Comparison of ENCODE assay signal across 8 cellular contexts in genomic region chr1:46724991-46725735, GRCh38. TPM values are rescaled to one million over a fixed set of nuclear protein-coding genes. Genes with fewer than 3 reads are reported as not detected.
DNase-seq lines count a peak whose midpoint lies in the region; ATAC-seq and TF ChIP-seq lines count a peak whose summit lies in the region.

No MANE protein-coding gene starts in this region.

- no peaks in the 10 kb centered on the region for H3K36me3 ChIP-seq in HEK293 (ENCODE audit: control insufficient read depth in 2 of 2, insufficient read depth in 1 of 2, low read length in 2 of 2)
- H3K36me3 ChIP-seq in aorta (ENCODE audit: control insufficient read depth in 1 of 2, insufficient read depth in 2 of 2, low read length in 1 of 2) = no peaks in the 10 kb centered on the region

- no peak overlapping the region for H3K27ac Mint-ChIP-seq in progenitor cell of endocrine pancreas

- peak; percentile 94 for ATAC-seq in aorta (ENCODE audit: low FRiP score)

- no peak overlapping the region for H3K27ac ChIP-seq in HEK293 (ENCODE audit: extremely low read depth, low read depth, low read length)
- H3K27ac ChIP-seq in aorta (ENCODE audit: low read depth in 1 of 2, low read length in 2 of 2) = no peak overlapping the region

- no peaks in the 10 kb centered on the region for H3K27me3 ChIP-seq in aorta (ENCODE audit: control insufficient read depth in 1 of 2, insufficient read depth in 2 of 2, low read length in 1 of 2)

- H3K9me3 ChIP-seq in HEK293 (ENCODE audit: control insufficient read depth, insufficient read depth, low read depth, low read length) = no peaks in the 10 kb centered on the region
- H3K9me3 ChIP-seq in aorta (ENCODE audit: control insufficient read depth, low read length) = no peaks in the 10 kb centered on the region

- no peaks in the 10 kb centered on the region for H3K27me3 Mint-ChIP-seq in progenitor cell of endocrine pancreas

- CTCF ChIA-PET in HEK293 (lab: Yijun Ruan, JAX) = interaction anchor here (0.5 to 4.1 kb wide), 55 partner anchors 8 to 664 kb away, joined by 3 to 20 read pairs (median 4); partner anchors contain the start of genes KNCN and MKNK1

- in situ Hi-C loops in SK-MEL-5 (cut with HindIII; ENCODE audit: low pct_unique_long_range_greater_than_20kb, low sequenced_read_pairs) = no loop called here

- WGBS in aorta, 2 donors = 14 to 16% methylated on average over 7 of the region's 7 CpGs

- POLR2A ChIA-PET in HEK293 (lab: Yijun Ruan, JAX) = interaction anchor here (0.7 kb wide), 1 partner anchor 592 kb away, joined by 3 read pairs; no protein-coding TSS in a partner anchor

- no peak overlapping the region for H3K4me3 Mint-ChIP-seq in progenitor cell of endocrine pancreas (ENCODE audit: low read depth)

- TF ChIP-seq CTCF in HEK293 (tag by site-specific recombination; IDR thresholded peaks at IDR 0.05) (peak; percentile 89), progenitor cell of endocrine pancreas (IDR thresholded peaks at IDR 0.05; ENCODE audit: unreplicated experiment) (peak; percentile 80)

- intact Hi-C loops in head of caudate nucleus (cut with DNase I) (loop anchor here (5.0 to 10.0 kb wide), 3 partner anchors 60 to 280 kb away; partner anchors contain the start of gene ATPAF1), aorta (cut with DNase I) (loop anchor here (2.0 to 10.0 kb wide), 4 partner anchors 110 to 280 kb away; partner anchors contain the start of gene MOB3C (in 1 of the 2))

- H3K4me1 ChIP-seq in HEK293 (ENCODE audit: control insufficient read depth, insufficient read depth, low read length) (no peaks in the 10 kb centered on the region), aorta (ENCODE audit: control insufficient read depth in 1 of 2, insufficient read depth in 2 of 2, low read length in 2 of 2) (no peaks in the 10 kb centered on the region)

- no peaks in the 10 kb centered on the region for H3K9me3 Mint-ChIP-seq in progenitor cell of endocrine pancreas (ENCODE audit: low read depth)

- peaks cover 4% of the 10 kb centered on the region for H3K4me1 Mint-ChIP-seq in progenitor cell of endocrine pancreas (ENCODE audit: low read depth)

- no peaks in the 10 kb centered on the region for H3K36me3 Mint-ChIP-seq in progenitor cell of endocrine pancreas (ENCODE audit: insufficient read depth)

- DNase-seq in EH (ENCODE audit: low read depth) (peak; percentile 81), NCI-H1092 treated with DMSO at 0.1 percent for 48 hours (lab: John Stamatoyannopoulos, UW) (peak; percentile 75), SK-MEL-5 (ENCODE audit: low read depth, low spot score) (peak; percentile 81), head of caudate nucleus (peak; percentile 41 to 88 (median 74)), progenitor cell of endocrine pancreas (ENCODE audit: low spot score, unreplicated experiment) (peak; percentile 35), aorta (peak; percentile 73 to 80)
- DNase-seq in activated gamma-delta T cell treated with anti-CD3 and anti-CD28 coated beads, Interleukin-2, amount 50 U/mL, for 16 hours (ENCODE audit: low read depth) = peak; percentile 60

- H3K4me3 ChIP-seq in HEK293 (ENCODE audit: low read depth, low read length) (no peak overlapping the region), aorta (ENCODE audit: low read length in 2 of 2) (no peak overlapping the region)

TF ChIP-seq in HEK293, 187 proteins besides CTCF, POLR2A, EP300 and RAD21 (continues in another document):
- no peak for TF ChIP-seq ZNF521 (tag by site-specific recombination; IDR thresholded peaks at IDR 0.05)
- TF ChIP-seq ZNF174 (tag by site-specific recombination; IDR thresholded peaks at IDR 0.05) = no peak
- TF ChIP-seq OSR2 (tag by site-specific recombination; IDR thresholded peaks at IDR 0.05) = no peak
- no peak for TF ChIP-seq ZNF707 (tag by site-specific recombination; IDR thresholded peaks at IDR 0.05)
- TF ChIP-seq HOXA7 (CRISPR knock-in tag; IDR thresholded peaks at IDR 0.05; ENCODE audit: borderline replicate concordance) = no peak
- TF ChIP-seq, protein P1, sequence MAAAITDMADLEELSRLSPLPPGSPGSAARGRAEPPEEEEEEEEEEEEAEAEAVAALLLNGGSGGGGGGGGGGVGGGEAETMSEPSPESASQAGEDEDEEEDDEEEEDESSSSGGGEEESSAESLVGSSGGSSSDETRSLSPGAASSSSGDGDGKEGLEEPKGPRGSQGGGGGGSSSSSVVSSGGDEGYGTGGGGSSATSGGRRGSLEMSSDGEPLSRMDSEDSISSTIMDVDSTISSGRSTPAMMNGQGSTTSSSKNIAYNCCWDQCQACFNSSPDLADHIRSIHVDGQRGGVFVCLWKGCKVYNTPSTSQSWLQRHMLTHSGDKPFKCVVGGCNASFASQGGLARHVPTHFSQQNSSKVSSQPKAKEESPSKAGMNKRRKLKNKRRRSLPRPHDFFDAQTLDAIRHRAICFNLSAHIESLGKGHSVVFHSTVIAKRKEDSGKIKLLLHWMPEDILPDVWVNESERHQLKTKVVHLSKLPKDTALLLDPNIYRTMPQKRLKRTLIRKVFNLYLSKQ (tag by site-specific recombination; IDR thresholded peaks at IDR 0.05; ENCODE audit: borderline replicate concordance) = no peak
- TF ChIP-seq ZNF311 (tag by site-specific recombination; IDR thresholded peaks at IDR 0.05; ENCODE audit: borderline replicate concordance) = no peak
- TF ChIP-seq ZNF560 (tag by site-specific recombination; IDR thresholded peaks at IDR 0.05; ENCODE audit: borderline replicate concordance) = no peak
- TF ChIP-seq GLI4 (tag by site-specific recombination; IDR thresholded peaks at IDR 0.05) = no peak
- no peak for TF ChIP-seq ZNF473 (tag by site-specific recombination; IDR thresholded peaks at IDR 0.05)
- no peak for TF ChIP-seq ZBTB48 (tag by site-specific recombination; IDR thresholded peaks at IDR 0.05)
- no peak; the same call in 1 of the 2 replicates for TF ChIP-seq ZNF843 (tag by site-specific recombination; IDR thresholded peaks at IDR 0.05)
- TF ChIP-seq GLIS1 (tag by site-specific recombination; IDR thresholded peaks at IDR 0.05) = 0 out of 2 replicates have a peak, but pooled peaks have one; percentile 19
- no peak for TF ChIP-seq KLF10 (tag by site-specific recombination; IDR thresholded peaks at IDR 0.05)
- peak; percentile 53; the same call in 1 of the 2 replicates for TF ChIP-seq SP7 (tag by site-specific recombination; IDR thresholded peaks at IDR 0.05)
- TF ChIP-seq PBX3 (CRISPR knock-in tag; IDR thresholded peaks at IDR 0.05) = no peak
- peak; percentile 93 for TF ChIP-seq ZNF2 (tag by site-specific recombination; IDR thresholded peaks at IDR 0.05)
- no peak for TF ChIP-seq ZNF404 (tag by site-specific recombination; IDR thresholded peaks at IDR 0.05)
- TF ChIP-seq ZNF768 (tag by site-specific recombination; IDR thresholded peaks at IDR 0.05) = no peak
- TF ChIP-seq ZNF423 (tag by site-specific recombination; IDR thresholded peaks at IDR 0.05) = no peak
- TF ChIP-seq ZNF362 (tag by site-specific recombination; IDR thresholded peaks at IDR 0.05) = no peak
- no peak for TF ChIP-seq ZNF23 (tag by site-specific recombination; IDR thresholded peaks at IDR 0.05; ENCODE audit: borderline replicate concordance)
- no peak for TF ChIP-seq ZNF670 (tag by site-specific recombination; IDR thresholded peaks at IDR 0.05; ENCODE audit: low read depth)

RNA-seq across cellular contexts. Expression of gene EFCAB14, which starts 6.2 kb away (rescaled TPM):
- 60.9 and 68.1 TPM in 2 replicates for total RNA-seq in SK-MEL-5 (2014; rRNA removed; shearing (Covaris generic))
- 53.0 and 66.8 TPM in 2 replicates for polyA plus RNA-seq in SK-MEL-5 (2015; cell fraction: cytosol; rRNA removed)
- polyA plus RNA-seq in SK-MEL-5 (2015; cell fraction: nucleus; rRNA removed) = 38.5 and 40.3 TPM in 2 replicates
- 63.6 and 65.2 TPM in 2 replicates for total RNA-seq in progenitor cell of endocrine pancreas
- 100 to 1,000 TPM; 101 to 108 TPM for total RNA-seq in aorta
- polyA plus RNA-seq in aorta = 10 to 100 TPM; 39.9 to 46.5 TPM

RNA-seq across cellular contexts. Expression of gene TEX38, which starts 53.5 kb away (rescaled TPM):
- not detected in 2 replicates for total RNA-seq in SK-MEL-5 (2014; rRNA removed; shearing (Covaris generic))
- polyA plus RNA-seq in SK-MEL-5 (2015; cell fraction: cytosol; rRNA removed) = not detected in 2 replicates
- not detected in 2 replicates for polyA plus RNA-seq in SK-MEL-5 (2015; cell fraction: nucleus; rRNA removed)
- total RNA-seq in progenitor cell of endocrine pancreas (0.31 and 0.38 TPM in 2 replicates), aorta (not detected)
- polyA plus RNA-seq in aorta = not detected

RNA-seq across cellular contexts. Expression of gene ATPAF1, which starts 57.0 kb away (rescaled TPM):
- 62.9 and 68.8 TPM in 2 replicates for total RNA-seq in SK-MEL-5 (2014; rRNA removed; shearing (Covaris generic))
- 45.4 and 68.6 TPM in 2 replicates for polyA plus RNA-seq in SK-MEL-5 (2015; cell fraction: cytosol; rRNA removed)
- polyA plus RNA-seq in SK-MEL-5 (2015; cell fraction: nucleus; rRNA removed) = 26.4 and 28.8 TPM in 2 replicates
- total RNA-seq in progenitor cell of endocrine pancreas = 52.7 and 53.9 TPM in 2 replicates
- 10 to 100 TPM; 26.9 to 35.0 TPM for total RNA-seq in aorta
- 10 to 100 TPM; 32.2 to 39.4 TPM for polyA plus RNA-seq in aorta
